ENCODE assay signal across 8 cellular contexts in the genomic region with DNA sequence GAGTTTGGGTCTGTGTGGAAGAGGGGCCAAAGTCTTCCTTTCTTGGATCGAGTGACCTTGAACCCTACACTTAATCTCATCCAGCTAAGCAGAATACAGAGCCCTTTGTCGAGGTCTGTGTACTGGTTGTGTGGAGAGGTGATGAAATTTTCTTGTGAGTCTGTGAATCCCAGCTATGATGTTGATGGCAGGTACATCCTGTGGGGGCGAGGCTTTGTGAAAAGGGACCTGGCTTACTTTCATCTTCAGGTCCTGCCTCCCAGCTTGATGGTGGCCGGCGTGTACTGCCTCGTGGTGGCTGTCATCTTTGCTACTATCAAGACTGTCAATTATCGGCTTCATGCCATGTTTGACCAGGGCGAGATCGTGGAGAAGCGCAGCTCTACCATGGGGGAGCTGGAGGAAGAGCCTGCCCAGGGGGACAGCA. TPM values are rescaled to one million over a fixed set of nuclear protein-coding genes. Genes with fewer than 3 reads are reported as not detected.
A peak's percentile ranks its signal among the peaks of the same experiment; 100 is the strongest.
DNase-seq lines count a peak whose midpoint lies in the region; ATAC-seq and TF ChIP-seq lines count a peak whose summit lies in the region.

No MANE protein-coding gene starts in this region.

- H3K4me3 ChIP-seq in HFF-Myc (replicated peaks; ENCODE audit: low read depth, low read length) (peak overlapping the region; percentile 76), iPS-11a (ENCODE audit: low read depth, low read length) (peak overlapping the region; percentile 81)

- H3K9me3 Mint-ChIP-seq in activated CD8-positive, alpha-beta T cell treated with anti-CD3 and anti-CD28 coated beads, Interleukin-2, amount 10 ng/mL, durations not matched to agents 7 days and 5 days (ENCODE audit: insufficient read depth): no peaks in the 10 kb centered on the region
- H3K9me3 Mint-ChIP-seq in stimulated activated effector memory CD8-positive, alpha-beta T cell treated with anti-CD3 and anti-CD28 coated beads, Interleukin-12 subunit alpha, Interleukin-12 subunit beta, amount 100 ng/mL, for 72 hours: no peaks in the 10 kb centered on the region

- CTCF ChIA-PET in activated CD8-positive, alpha-beta T cell treated with anti-CD3 and anti-CD28 coated beads, Interleukin-2, amount 10 ng/mL, durations not matched to agents 7 days and 5 days (lab: Charles Lee): interaction anchor here (0.7 to 2.0 kb wide), 8 partner anchors 9 to 243 kb away, joined by 3 to 10 read pairs (median 5); no protein-coding TSS in a partner anchor

- no peak for TF ChIP-seq CTCF in HFF-Myc (IDR thresholded peaks at IDR 0.05; ENCODE audit: low read depth, low read length, missing control alignments)

- H3K27me3 Mint-ChIP-seq in activated CD8-positive, alpha-beta T cell treated with anti-CD3 and anti-CD28 coated beads, Interleukin-2, amount 10 ng/mL, durations not matched to agents 7 days and 5 days (ENCODE audit: low read depth): no peaks in the 10 kb centered on the region

- H3K27ac Mint-ChIP-seq in activated CD8-positive, alpha-beta T cell treated with anti-CD3 and anti-CD28 coated beads, Interleukin-2, amount 10 ng/mL, durations not matched to agents 7 days and 5 days: peak overlapping the region; percentile 95
- peak overlapping the region; percentile 88 for H3K27ac Mint-ChIP-seq in stimulated activated effector memory CD8-positive, alpha-beta T cell treated with anti-CD3 and anti-CD28 coated beads, Interleukin-12 subunit alpha, Interleukin-12 subunit beta, amount 100 ng/mL, for 72 hours

- H3K4me1 Mint-ChIP-seq in activated CD8-positive, alpha-beta T cell treated with anti-CD3 and anti-CD28 coated beads, Interleukin-2, amount 10 ng/mL, durations not matched to agents 7 days and 5 days (ENCODE audit: low read depth): peaks cover 34% of the 10 kb centered on the region
- H3K4me1 Mint-ChIP-seq in stimulated activated effector memory CD8-positive, alpha-beta T cell treated with anti-CD3 and anti-CD28 coated beads, Interleukin-12 subunit alpha, Interleukin-12 subunit beta, amount 100 ng/mL, for 72 hours: peaks cover 36% of the 10 kb centered on the region

- peaks cover 32% of the 10 kb centered on the region for H3K36me3 Mint-ChIP-seq in activated CD8-positive, alpha-beta T cell treated with anti-CD3 and anti-CD28 coated beads, Interleukin-2, amount 10 ng/mL, durations not matched to agents 7 days and 5 days (ENCODE audit: low read depth)
- peaks cover 80% of the 10 kb centered on the region for H3K36me3 Mint-ChIP-seq in stimulated activated effector memory CD8-positive, alpha-beta T cell treated with anti-CD3 and anti-CD28 coated beads, Interleukin-12 subunit alpha, Interleukin-12 subunit beta, amount 100 ng/mL, for 72 hours

- H3K4me3 Mint-ChIP-seq in activated CD8-positive, alpha-beta T cell treated with anti-CD3 and anti-CD28 coated beads, Interleukin-2, amount 10 ng/mL, durations not matched to agents 7 days and 5 days: peak overlapping the region; percentile 98
- peak overlapping the region; percentile 92 for H3K4me3 Mint-ChIP-seq in stimulated activated effector memory CD8-positive, alpha-beta T cell treated with anti-CD3 and anti-CD28 coated beads, Interleukin-12 subunit alpha, Interleukin-12 subunit beta, amount 100 ng/mL, for 72 hours

- POLR2A ChIA-PET in activated CD8-positive, alpha-beta T cell treated with anti-CD3 and anti-CD28 coated beads, Interleukin-2, amount 10 ng/mL, durations not matched to agents 7 days and 5 days (lab: Charles Lee): interaction anchor here (0.5 to 1.9 kb wide), 9 partner anchors 10 to 237 kb away, joined by 3 to 12 read pairs (median 3); a partner anchor contains a TSS

- DNase-seq in HFF-Myc (ENCODE audit: extremely low read depth, low read depth) (no peak), NCI-H2081 treated with DMSO at 0.1 percent for 48 hours (lab: John Stamatoyannopoulos, UW) (no peak), cerebellar cortex (ENCODE audit: low spot score) (no peak), NCI-H1436 (lab: John Stamatoyannopoulos, UW) (no peak)
- DNase-seq in activated CD8-positive, alpha-beta T cell treated with anti-CD3 and anti-CD28 coated beads, Interleukin-2, amount 10 ng/mL, durations not matched to agents 7 days and 5 days: peak; percentile 66
- no peak for DNase-seq in stimulated activated effector memory CD8-positive, alpha-beta T cell treated with anti-CD3 and anti-CD28 coated beads, Interleukin-12 subunit alpha, Interleukin-12 subunit beta, amount 100 ng/mL, for 72 hours (ENCODE audit: low spot score in 2 of 2)

- ATAC-seq in activated CD8-positive, alpha-beta T cell treated with anti-CD3 and anti-CD28 coated beads, Interleukin-2, amount 10 ng/mL, durations not matched to agents 7 days and 5 days: no peak
- no peak for ATAC-seq in stimulated activated effector memory CD8-positive, alpha-beta T cell treated with anti-CD3 and anti-CD28 coated beads, Interleukin-12 subunit alpha, Interleukin-12 subunit beta, amount 100 ng/mL, for 72 hours
- ATAC-seq in HG02588 (IDR thresholded peaks at IDR 0.05; ENCODE audit: unreplicated experiment): no peak

RNA-seq across cellular contexts. Expression of a gene that starts 1.0 kb away (rescaled TPM):
- total RNA-seq in activated CD8-positive, alpha-beta T cell treated with anti-CD3 and anti-CD28 coated beads, Interleukin-2, amount 10 ng/mL, durations not matched to agents 7 days and 5 days: 10 to 100 TPM; 50.1 to 54.8 TPM

RNA-seq across cellular contexts. Expression of a gene that starts 2.6 kb away (rescaled TPM):
- total RNA-seq in activated CD8-positive, alpha-beta T cell treated with anti-CD3 and anti-CD28 coated beads, Interleukin-2, amount 10 ng/mL, durations not matched to agents 7 days and 5 days: 10 to 100 TPM; 56.7 to 66.5 TPM

RNA-seq across cellular contexts. Expression of a gene that starts 21.0 kb away (rescaled TPM):
- total RNA-seq in activated CD8-positive, alpha-beta T cell treated with anti-CD3 and anti-CD28 coated beads, Interleukin-2, amount 10 ng/mL, durations not matched to agents 7 days and 5 days: under 1 TPM; 0.95 to 0.99 TPM

RNA-seq across cellular contexts. Expression of a gene that starts 21.3 kb away (rescaled TPM):
- total RNA-seq in activated CD8-positive, alpha-beta T cell treated with anti-CD3 and anti-CD28 coated beads, Interleukin-2, amount 10 ng/mL, durations not matched to agents 7 days and 5 days: 100 to 1,000 TPM; 245 to 274 TPM

RNA-seq across cellular contexts. Expression of a gene that starts 40.7 kb away (rescaled TPM):
- total RNA-seq in activated CD8-positive, alpha-beta T cell treated with anti-CD3 and anti-CD28 coated beads, Interleukin-2, amount 10 ng/mL, durations not matched to agents 7 days and 5 days: 10 to 100 TPM; 94.4 to 95.3 TPM
